In the genomic region with DNA sequence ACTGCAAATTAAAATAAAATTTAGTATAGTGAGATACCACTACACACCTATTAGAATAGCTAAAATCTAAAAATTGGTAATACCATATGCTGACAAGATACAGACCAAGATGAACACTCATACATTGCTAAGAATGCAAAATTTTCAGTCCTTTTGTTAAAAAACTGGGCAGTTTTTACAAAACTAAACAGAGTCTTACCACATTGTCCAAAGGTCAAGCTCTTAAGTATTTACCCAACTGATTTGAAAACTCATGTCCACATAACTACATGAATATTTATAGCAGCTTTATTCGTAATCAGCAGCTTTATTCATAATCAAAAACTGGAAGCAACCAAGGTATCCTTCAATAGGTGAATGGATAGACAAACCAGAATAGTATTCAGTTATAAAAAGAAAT, we compare ENCODE assay signal across 33 cellular contexts.
"Had no signal": no experiment of that assay in that cellular context is flagged by ENCODE, and none has a peak within 500 bp of the region (broad histone marks: within the 10 kb centered on the region; RNA-seq: fewer than 3 reads in every experiment).

No MANE protein-coding gene starts in this region.

- H3K4me3 ChIP-seq: coronary artery, dorsolateral prefrontal cortex had no signal

- H3K4me1 Mint-ChIP-seq: activated B cell treated with CpG ODN at 0.5 μM for 24 hours; activated T-helper 17 cell treated with anti-CD3 and anti-CD28 coated beads, Interleukin-2, amount 50 U/mL, for 72 hours; central memory CD8-positive, alpha-beta T cell; endodermal cell had no signal

- H3K27ac Mint-ChIP-seq: activated B cell treated with CpG ODN at 0.5 μM for 24 hours; activated CD8-positive, alpha-beta T cell treated with anti-CD3 and anti-CD28 coated beads for 36 hours; activated naive CD8-positive, alpha-beta T cell; activated T-helper 17 cell treated with anti-CD3 and anti-CD28 coated beads, Interleukin-2, amount 50 U/mL, for 72 hours; dendritic cell treated with granulocyte-macrophage colony-stimulating factor and Interleukin-4, amounts not matched to agents 40 ng/mL and 50 ng/mL, for 4 days; endodermal cell; T-helper 17 cell; T-helper 2 cell treated with Interferon-gamma antibody and Interleukin-4, amounts not matched to agents 5 μg/mL and 100 μg/mL, for 36 hours had no signal

- H3K4me3 Mint-ChIP-seq: activated B cell treated with CpG ODN at 0.5 μM for 24 hours; activated CD8-positive, alpha-beta T cell treated with anti-CD3 and anti-CD28 coated beads for 36 hours; activated naive CD8-positive, alpha-beta T cell; activated T-cell treated with anti-CD3 and anti-CD28 coated beads, Interleukin-2, amount 50 U/mL, for 4 hours; activated T-helper 17 cell treated with anti-CD3 and anti-CD28 coated beads, Interleukin-2, amount 50 U/mL, for 72 hours; central memory CD8-positive, alpha-beta T cell; dendritic cell treated with granulocyte-macrophage colony-stimulating factor and Interleukin-4, amounts not matched to agents 40 ng/mL and 50 ng/mL, for 4 days; endodermal cell; T-helper 17 cell; T-helper 2 cell treated with Interferon-gamma antibody and Interleukin-4, amounts not matched to agents 5 μg/mL and 100 μg/mL, for 36 hours had no signal

- ATAC-seq: activated CD4-positive, CD25-positive, alpha-beta regulatory T cell treated with anti-CD3 and anti-CD28 coated beads, Interleukin-2, amount 50 U/mL, for 24 hours; activated CD8-positive, alpha-beta T cell treated with anti-CD3 and anti-CD28 coated beads for 36 hours; activated T-cell treated with anti-CD3 and anti-CD28 coated beads, Interleukin-2, amount 50 U/mL, for 4 hours; activated T-helper 17 cell treated with anti-CD3 and anti-CD28 coated beads, Interleukin-2, amount 50 U/mL, for 72 hours; esophagus mucosa; T-helper 17 cell had no signal

- H3K27me3 Mint-ChIP-seq: activated B cell treated with CpG ODN at 0.5 μM for 24 hours; activated CD8-positive, alpha-beta T cell treated with anti-CD3 and anti-CD28 coated beads for 36 hours; activated naive CD8-positive, alpha-beta T cell; activated T-helper 17 cell treated with anti-CD3 and anti-CD28 coated beads, Interleukin-2, amount 50 U/mL, for 72 hours; central memory CD8-positive, alpha-beta T cell; dendritic cell treated with granulocyte-macrophage colony-stimulating factor and Interleukin-4, amounts not matched to agents 40 ng/mL and 50 ng/mL, for 4 days; T-helper 17 cell had no signal

- H3K27ac ChIP-seq: brain microvascular endothelial cell, coronary artery, dorsolateral prefrontal cortex, WERI-Rb-1 had no signal

- DNase-seq: activated B cell treated with CpG ODN at 0.5 μM for 24 hours; activated CD4-positive, alpha-beta T cell treated with anti-CD3 and anti-CD28 coated beads for 48 hours; activated CD4-positive, alpha-beta T cell treated with anti-CD3 and anti-CD28 coated beads, Interleukin-2, amount 50 U/mL, for 1 hour; activated CD4-positive, alpha-beta T cell treated with anti-CD3 and anti-CD28 coated beads, Interleukin-2, amount 50 U/mL, for 48 hours; activated CD8-positive, alpha-beta memory T cell treated with anti-CD3 and anti-CD28 coated beads for 24 hours; activated CD8-positive, alpha-beta T cell treated with anti-CD3 and anti-CD28 coated beads for 36 hours; activated effector memory CD4-positive, alpha-beta T cell treated with Interleukin-2 at 50 U/mL for 16 hours; activated gamma-delta T cell treated with Interleukin-2 at 50 U/mL for 16 hours; activated naive CD4-positive, alpha-beta T cell treated with anti-CD3 and anti-CD28 coated beads, Interleukin-2, amount 50 U/mL, for 16 hours; activated naive CD4-positive, alpha-beta T cell treated with Interleukin-2 at 50 U/mL for 16 hours; activated T-cell treated with anti-CD3 and anti-CD28 coated beads, Interleukin-2, amount 50 U/mL, for 4 hours; amniotic stem cell; anterior cingulate cortex; brain microvascular endothelial cell; dorsolateral prefrontal cortex; effector memory CD4-positive, alpha-beta T cell; endodermal cell; foreskin fibroblast; T-helper 1 cell; T-helper 17 cell; T1000; WERI-Rb-1 had no signal

- H3K9me3 Mint-ChIP-seq: activated B cell treated with CpG ODN at 0.5 μM for 24 hours; activated CD8-positive, alpha-beta T cell treated with anti-CD3 and anti-CD28 coated beads for 36 hours; activated T-cell treated with anti-CD3 and anti-CD28 coated beads, Interleukin-2, amount 50 U/mL, for 4 hours; activated T-helper 17 cell treated with anti-CD3 and anti-CD28 coated beads, Interleukin-2, amount 50 U/mL, for 72 hours; central memory CD8-positive, alpha-beta T cell; dendritic cell treated with granulocyte-macrophage colony-stimulating factor and Interleukin-4, amounts not matched to agents 40 ng/mL and 50 ng/mL, for 4 days; endodermal cell; T-helper 2 cell treated with Interferon-gamma antibody and Interleukin-4, amounts not matched to agents 5 μg/mL and 100 μg/mL, for 36 hours had no signal

- H3K27me3 ChIP-seq: brain microvascular endothelial cell, dorsolateral prefrontal cortex had no signal

- FAIRE-seq: astrocyte, bronchial epithelial cell, frontal cortex had no signal
